16 cellular contexts compared by ENCODE assay signal in genomic region chr5:76942581-76942980, GRCh38. TPM values are rescaled to one million over a fixed set of nuclear protein-coding genes. Genes with fewer than 3 reads are reported as not detected.
DNase-seq lines count a peak whose midpoint lies in the region; ATAC-seq and TF ChIP-seq lines count a peak whose summit lies in the region.
"Had no signal": no experiment of that assay in that cellular context is flagged by ENCODE, and none has a peak within 500 bp of the region (broad histone marks: within the 10 kb centered on the region; RNA-seq: fewer than 3 reads in every experiment).

No MANE protein-coding gene starts in this region.

- no peak for ATAC-seq in SK-N-SH treated with all-trans-retinoic acid at 6 μM for 48 hours
- ATAC-seq: HCT116 had no signal

- DNase-seq in EL (peak; percentile 93), NCI-H524 (lab: John Stamatoyannopoulos, UW) (peak; percentile 81 to 92), dedifferentiated amniotic fluid mesenchymal stem cell (ENCODE audit: extremely low spot score) (peak; percentile 30), renal cortical epithelial cell (ENCODE audit: low read depth) (peak; percentile 13), hippocampal formation (lab: John Stamatoyannopoulos, UW) (no peak), midbrain (lab: John Stamatoyannopoulos, UW) (no peak), NCI-H187 treated with DMSO at 0.1 percent for 48 hours (lab: John Stamatoyannopoulos, UW) (no peak)
- DNase-seq: activated CD8-positive, alpha-beta memory T cell treated with anti-CD3 and anti-CD28 coated beads for 24 hours; activated naive CD4-positive, alpha-beta T cell; CD4-positive, alpha-beta T cell; NCI-H1092; NCI-H510A; SHP77 treated with DMSO at 0.1 percent for 48 hours; stimulated activated CD4-positive, alpha-beta T cell treated with anti-CD3 and anti-CD28 coated beads, Interleukin-1b, Interleukin-23, amount 100 ng/mL, for 48 hours had no signal

TF ChIP-seq in SK-N-SH treated with all-trans-retinoic acid at 6 μM for 48 hours, 23 proteins besides CTCF, POLR2A, EP300 and RAD21:
- TF ChIP-seq ARNTL (CRISPR knock-in tag; IDR thresholded peaks at IDR 0.05; ENCODE audit: borderline replicate concordance, low read depth) (no peak), TCF4 (CRISPR knock-in tag; IDR thresholded peaks at IDR 0.05; ENCODE audit: borderline replicate concordance) (no peak), CREB5 (CRISPR knock-in tag; IDR thresholded peaks at IDR 0.05; ENCODE audit: low read depth) (no peak), PATZ1 (CRISPR knock-in tag; IDR thresholded peaks at IDR 0.05; ENCODE audit: borderline replicate concordance) (no peak), TOX (CRISPR knock-in tag; IDR thresholded peaks at IDR 0.05; ENCODE audit: borderline replicate concordance) (no peak), ZNF565 (CRISPR knock-in tag; conservative IDR thresholded peaks at IDR 0.05; ENCODE audit: low read depth) (no peak), CSDC2 (CRISPR knock-in tag; IDR thresholded peaks at IDR 0.05) (no peak), BACH2 (CRISPR knock-in tag; IDR thresholded peaks at IDR 0.05; ENCODE audit: borderline replicate concordance) (no peak), ZNF8 (CRISPR knock-in tag; IDR thresholded peaks at IDR 0.05) (no peak), ZC3H10 (CRISPR knock-in tag; IDR thresholded peaks at IDR 0.05) (no peak), CSRNP3 (CRISPR knock-in tag; IDR thresholded peaks at IDR 0.05) (no peak), ZFP3 (CRISPR knock-in tag; IDR thresholded peaks at IDR 0.05) (no peak)
TF ChIP-seq in SK-N-SH treated with all-trans-retinoic acid at 6 μM for 48 hours: peak in this region for 0.

RNA-seq across cellular contexts. Expression of gene CRHBP, which starts 10.3 kb away (rescaled TPM):
- not detected in 2 replicates for total RNA-seq in renal cortical epithelial cell
- total RNA-seq: CD4-positive, alpha-beta T cell had no signal

Comparison
In these comparisons a context has a peak if more than half of its experiments do, and no peak if none do; other contexts are left out.
1. DNase-seq: peak in EL (single experiment), NCI-H524 (2 of 2), dedifferentiated amniotic fluid mesenchymal stem cell (single experiment) and renal cortical epithelial cell (single experiment); none in hippocampal formation (0 of 2), midbrain (single experiment) and NCI-H187 treated with DMSO at 0.1 percent for 48 hours (single experiment).